17 cellular contexts compared by ENCODE assay signal in the genomic region with DNA sequence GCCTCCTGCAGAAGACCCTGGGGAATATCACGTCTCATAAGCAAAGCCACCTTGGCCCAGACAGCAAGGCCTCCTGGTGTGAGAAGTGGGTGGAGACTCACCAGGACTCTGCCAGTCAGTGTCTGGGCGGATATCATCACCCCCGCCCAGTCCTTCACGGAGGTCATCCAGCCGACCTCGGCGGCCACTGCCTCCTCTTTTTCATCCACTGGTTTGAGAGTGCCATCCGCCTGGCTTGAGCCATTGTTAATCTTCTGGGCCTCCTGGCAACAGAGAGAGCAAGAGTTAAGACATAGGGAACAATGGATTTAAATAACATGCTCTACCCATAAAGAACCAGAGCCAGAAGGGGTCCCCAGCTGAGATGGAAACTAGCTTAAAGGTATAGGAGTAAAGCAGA.
DNase-seq lines count a peak whose midpoint lies in the region.
"Had no signal": no experiment of that assay in that cellular context is flagged by ENCODE, and none has a peak within 500 bp of the region (broad histone marks: within the 10 kb centered on the region; RNA-seq: fewer than 3 reads in every experiment).

No MANE protein-coding gene starts in this region.

- no peak overlapping the region for H3K4me2 ChIP-seq in neuronal stem cell (ENCODE audit: insufficient read depth, low read length, poor library complexity, severe bottlenecking)
- H3K4me2 ChIP-seq: BLaER1 had no signal

- DNase-seq in NCI-H146 (lab: John Stamatoyannopoulos, UW) (peak; percentile 31), NCI-H146 treated with DMSO at 0.1 percent for 48 hours (lab: John Stamatoyannopoulos, UW; ENCODE audit: unreplicated experiment) (no peak), H7 (peak; percentile 36), NCI-H69 (lab: John Stamatoyannopoulos, UW) (peak; percentile 72), neuronal stem cell (ENCODE audit: low spot score) (no peak), SIG-M5 treated with dmso at 0.1 percent for 504 hours (lab: John Stamatoyannopoulos, UW; ENCODE audit: unreplicated experiment) (no peak)
- no peak for DNase-seq in effector CD4-positive, alpha-beta T cell
- DNase-seq: Caco-2; CD4-positive, CD25-positive, alpha-beta regulatory T cell; CD8-positive, alpha-beta T cell; DMS153; DND-41; GOT3; HFFc6 had no signal

- H4K8ac ChIP-seq in neuronal stem cell (ENCODE audit: low read depth, low read length), result no peak overlapping the region

- H2BK12ac ChIP-seq in neuronal stem cell (ENCODE audit: low read length), result no peak overlapping the region

- WGBS in neuronal stem cell (ENCODE audit: extremely low coverage in 2 of 2, insufficient read length in 2 of 2, insufficient replicate concordance in 1 of 2), 2 donors, result no CpG with 5 or more reads among the region's 8 CpGs

- no peaks in the 10 kb centered on the region for H3K27me3 ChIP-seq in H7 (ENCODE audit: control insufficient read depth, insufficient read depth, low read length)
- no peaks in the 10 kb centered on the region for H3K27me3 ChIP-seq in neuronal stem cell (ENCODE audit: control insufficient read depth in 3 of 3, insufficient read depth in 3 of 3, low read depth in 1 of 3, low read length in 3 of 3)
- H3K27me3 ChIP-seq: BLaER1 had no signal

- no peak overlapping the region for H3K4ac ChIP-seq in neuronal stem cell (ENCODE audit: low read length)

- H3K4me3 ChIP-seq in H7 (ENCODE audit: insufficient read depth, low read depth, low read length) (no peak overlapping the region), neuronal stem cell (ENCODE audit: low read length in 2 of 2) (no peak overlapping the region)
- H3K4me3 ChIP-seq: BLaER1 had no signal

- H3K36me3 ChIP-seq in H7 (replicated peaks; ENCODE audit: control insufficient read depth, insufficient read depth, low read length) (no peaks in the 10 kb centered on the region), neuronal stem cell (replicated peaks in 1 of 2; ENCODE audit: control insufficient read depth in 2 of 2, insufficient read depth in 2 of 2, low read length in 2 of 2) (no peaks in the 10 kb centered on the region)
- H3K36me3 ChIP-seq: BLaER1 had no signal

- H3K18ac ChIP-seq in neuronal stem cell (ENCODE audit: low read length), result no peak overlapping the region

- no peak overlapping the region for H3K9ac ChIP-seq in neuronal stem cell (ENCODE audit: low read depth, low read length, poor library complexity)
- H3K9ac ChIP-seq: BLaER1 had no signal

- H3K4me1 ChIP-seq in neuronal stem cell (ENCODE audit: control insufficient read depth in 2 of 2, insufficient read depth in 1 of 2, low read depth in 1 of 2, low read length in 2 of 2), result peaks cover 3 to 20% of the 10 kb centered on the region in 2 donors

- no peak overlapping the region for H3K14ac ChIP-seq in neuronal stem cell (ENCODE audit: low read length)

- no peak overlapping the region for H3K27ac ChIP-seq in neuronal stem cell (replicated peaks; ENCODE audit: low read length)
- H3K27ac ChIP-seq: 22Rv1, BLaER1, C4-2B had no signal

- H4K91ac ChIP-seq in neuronal stem cell (ENCODE audit: low read depth, low read length, poor library complexity), result no peak overlapping the region

- no peak overlapping the region for H2BK5ac ChIP-seq in neuronal stem cell (ENCODE audit: low read length)

- no peaks in the 10 kb centered on the region for H3K79me1 ChIP-seq in neuronal stem cell (ENCODE audit: low read depth, low read length)

- H3K23ac ChIP-seq in neuronal stem cell (ENCODE audit: low read depth, low read length, poor library complexity), result no peak overlapping the region

- peaks cover 0 to 2% of the 10 kb centered on the region in 2 donors for H3K9me3 ChIP-seq in neuronal stem cell (replicated peaks in 1 of 2; ENCODE audit: control insufficient read depth in 2 of 2, insufficient read depth in 1 of 2, low read depth in 1 of 2, low read length in 2 of 2)
- H3K9me3 ChIP-seq: BLaER1, Caco-2 had no signal

- no peak overlapping the region for H2BK15ac ChIP-seq in neuronal stem cell (ENCODE audit: low read length)

- H2AK5ac ChIP-seq in neuronal stem cell (ENCODE audit: low read depth, low read length), result peak overlapping the region; percentile 20

- H2BK120ac ChIP-seq in neuronal stem cell (ENCODE audit: low read depth, low read length), result no peak overlapping the region

- no peak overlapping the region for H2AFZ ChIP-seq in neuronal stem cell (ENCODE audit: low read length)

Comparison
In these comparisons a context has a peak if more than half of its experiments do, and no peak if none do; other contexts are left out.
1. DNase-seq: peak in NCI-H146 (single experiment), H7 (single experiment) and NCI-H69 (single experiment); none in NCI-H146 treated with DMSO at 0.1 percent for 48 hours (single experiment), neuronal stem cell (single experiment), SIG-M5 treated with dmso at 0.1 percent for 504 hours (single experiment) and effector CD4-positive, alpha-beta T cell (single experiment).